In genomic region chr9:137350696-137351584, GRCh38 we compare ENCODE assay signal across 19 cellular contexts. TPM values are rescaled to one million over a fixed set of nuclear protein-coding genes. Genes with fewer than 3 reads are reported as not detected.
A peak's percentile ranks its signal among the peaks of the same experiment; 100 is the strongest.
DNase-seq lines count a peak whose midpoint lies in the region; ATAC-seq lines count a peak whose summit lies in the region.
"Had no signal": no experiment of that assay in that cellular context is flagged by ENCODE, and none has a peak within 500 bp of the region (broad histone marks: within the 10 kb centered on the region; RNA-seq: fewer than 3 reads in every experiment).

No MANE protein-coding gene starts in this region.

- H3K14ac ChIP-seq in neuronal stem cell (ENCODE audit: low read length): peak overlapping the region; percentile 71

- peak overlapping the region; percentile 84 for H2BK12ac ChIP-seq in neuronal stem cell (ENCODE audit: low read length)

- DNase-seq in DMS53 (lab: John Stamatoyannopoulos, UW) (peak; percentile 85), H7 (peak; percentile 46), RPMI8226 (peak; percentile 67), neuronal stem cell (ENCODE audit: low spot score) (no peak), NCI-H446 treated with DMSO at 0.1 percent for 48 hours (lab: John Stamatoyannopoulos, UW) (no peak), SIG-M5 treated with dmso at 0.1 percent for 504 hours (lab: John Stamatoyannopoulos, UW; ENCODE audit: unreplicated experiment) (no peak)
- DNase-seq: DMS153, GM23248, NCI-H1417, NCI-H1930, NCI-H2171 treated with DMSO at 0.1 percent for 48 hours, NCI-H510A treated with DMSO at 0.1 percent for 48 hours, T-helper 1 cell had no signal

- no CpG with 5 or more reads among the region's 30 CpGs for WGBS in neuronal stem cell (ENCODE audit: extremely low coverage in 2 of 2, insufficient read length in 2 of 2, insufficient replicate concordance in 1 of 2), 2 donors

- no peak overlapping the region for H4K91ac ChIP-seq in neuronal stem cell (ENCODE audit: low read depth, low read length, poor library complexity)

- H3K4ac ChIP-seq in neuronal stem cell (ENCODE audit: low read length): no peak overlapping the region

- H4K8ac ChIP-seq in neuronal stem cell (ENCODE audit: low read depth, low read length): no peak overlapping the region

- peak overlapping the region; percentile 88 for H2AK5ac ChIP-seq in neuronal stem cell (ENCODE audit: low read depth, low read length)

- ATAC-seq in HG03139 (IDR thresholded peaks at IDR 0.05; ENCODE audit: unreplicated experiment): no peak
- ATAC-seq in GM21786 (IDR thresholded peaks at IDR 0.05; ENCODE audit: unreplicated experiment): no peak
- ATAC-seq: GM12878 had no signal

- no peak overlapping the region for H2BK120ac ChIP-seq in neuronal stem cell (ENCODE audit: low read depth, low read length)

- H3K79me1 ChIP-seq in neuronal stem cell (ENCODE audit: low read depth, low read length): no peaks in the 10 kb centered on the region

- H3K4me3 ChIP-seq in H7 (ENCODE audit: insufficient read depth, low read depth, low read length) (no peak overlapping the region), neuronal stem cell (ENCODE audit: low read length in 2 of 2) (no peak overlapping the region)
- H3K4me3 ChIP-seq: GM12878, GM23248, SK-N-MC had no signal

- H3K27ac ChIP-seq in neuronal stem cell (replicated peaks; ENCODE audit: low read length): no peak overlapping the region
- H3K27ac ChIP-seq: C4-2B, GM23248, HL-60, SK-N-MC had no signal

- no peaks in the 10 kb centered on the region for H3K4me1 ChIP-seq in neuronal stem cell (ENCODE audit: control insufficient read depth in 2 of 2, insufficient read depth in 1 of 2, low read depth in 1 of 2, low read length in 2 of 2)

- H2BK5ac ChIP-seq in neuronal stem cell (ENCODE audit: low read length): no peak overlapping the region

- H3K36me3 ChIP-seq in H7 (replicated peaks; ENCODE audit: control insufficient read depth, insufficient read depth, low read length): no peaks in the 10 kb centered on the region
- H3K36me3 ChIP-seq in neuronal stem cell (replicated peaks in 1 of 2; ENCODE audit: control insufficient read depth in 2 of 2, insufficient read depth in 2 of 2, low read length in 2 of 2): peaks cover 0 to 2% of the 10 kb centered on the region in 2 donors

- H3K9me3 ChIP-seq in neuronal stem cell (replicated peaks in 1 of 2; ENCODE audit: control insufficient read depth in 2 of 2, insufficient read depth in 1 of 2, low read depth in 1 of 2, low read length in 2 of 2): peaks cover 13 to 21% of the 10 kb centered on the region in 2 donors

- H3K9ac ChIP-seq in neuronal stem cell (ENCODE audit: low read depth, low read length, poor library complexity): no peak overlapping the region
- H3K9ac ChIP-seq: GM23248 had no signal

- H3K4me2 ChIP-seq in neuronal stem cell (ENCODE audit: insufficient read depth, low read length, poor library complexity, severe bottlenecking): no peak overlapping the region

- no peak overlapping the region for H2AFZ ChIP-seq in neuronal stem cell (ENCODE audit: low read length)
- H2AFZ ChIP-seq: GM23248 had no signal

- no peak overlapping the region for H2BK15ac ChIP-seq in neuronal stem cell (ENCODE audit: low read length)

- no peaks in the 10 kb centered on the region for H3K27me3 ChIP-seq in H7 (ENCODE audit: control insufficient read depth, insufficient read depth, low read length)
- H3K27me3 ChIP-seq in neuronal stem cell (ENCODE audit: control insufficient read depth in 3 of 3, insufficient read depth in 3 of 3, low read depth in 1 of 3, low read length in 3 of 3): peaks cover 0 to 2% (median 0%) of the 10 kb centered on the region in 3 experiments

- H3K23ac ChIP-seq in neuronal stem cell (ENCODE audit: low read depth, low read length, poor library complexity): peak overlapping the region; percentile 31

- peak overlapping the region; percentile 48 for H3K18ac ChIP-seq in neuronal stem cell (ENCODE audit: low read length)

RNA-seq across cellular contexts. Expression of gene NRARP, which starts 48.9 kb away (rescaled TPM):
- total RNA-seq in H7 (2014; rRNA removed; shearing (Covaris generic)): 27.7 and 34.8 TPM in 2 replicates
- 51.2 TPM for polyA plus RNA-seq in neuronal stem cell (2013, experiment 1 of 2)
- polyA plus RNA-seq in neuronal stem cell (2013, experiment 2 of 2): 51.6 TPM
- polyA plus RNA-seq: GM23248 had no signal

Comparison
In these comparisons a context has a peak if more than half of its experiments do, and no peak if none do; other contexts are left out.
1. DNase-seq: peak in DMS53 (single experiment), H7 (single experiment) and RPMI8226 (single experiment); none in neuronal stem cell (single experiment), NCI-H446 treated with DMSO at 0.1 percent for 48 hours (single experiment) and SIG-M5 treated with dmso at 0.1 percent for 504 hours (single experiment).